Comparison of ENCODE assay signal across 1 cellular context in the genomic region with DNA sequence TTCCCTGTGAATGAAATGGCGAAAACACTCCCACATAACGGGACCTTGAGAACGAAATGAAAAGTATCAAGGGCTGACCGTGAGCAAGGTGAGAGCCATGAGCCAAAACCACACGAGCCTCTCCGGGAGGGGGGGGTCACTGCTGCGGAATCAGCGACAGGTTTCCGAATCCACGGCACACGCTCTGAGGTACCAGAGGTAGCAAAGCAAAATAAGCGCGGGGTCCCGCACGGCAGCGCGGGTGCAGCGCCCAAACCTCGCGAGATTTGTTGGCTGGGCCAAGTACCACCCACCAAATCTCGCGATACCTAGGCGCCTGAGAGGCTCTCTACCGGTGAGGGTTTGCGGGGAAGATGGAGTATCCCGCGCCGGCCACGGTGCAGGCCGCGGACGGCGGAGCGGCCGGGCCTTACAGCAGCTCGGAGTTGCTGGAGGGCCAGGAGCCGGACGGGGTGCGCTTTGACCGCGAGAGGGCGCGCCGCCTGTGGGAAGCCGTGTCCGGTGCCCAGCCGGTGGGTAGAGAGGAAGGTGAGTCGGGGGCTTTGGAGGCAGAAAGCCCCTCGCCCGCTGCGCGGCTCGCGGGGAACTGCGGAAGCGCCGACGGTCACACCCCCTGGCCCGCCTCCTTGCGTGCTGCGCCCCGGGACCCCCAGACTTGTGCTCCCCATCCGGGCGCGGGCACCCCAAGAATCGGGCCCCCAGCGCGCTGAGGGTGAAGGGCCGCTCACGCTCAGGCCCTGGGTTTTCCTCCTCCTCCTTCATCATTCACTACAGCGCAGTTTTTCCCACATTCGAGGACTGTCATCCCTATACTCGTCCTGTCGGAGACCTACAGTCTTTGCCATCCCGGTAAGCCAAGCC.
TF ChIP-seq lines count a peak whose summit lies in the region.

A gene with protein sequence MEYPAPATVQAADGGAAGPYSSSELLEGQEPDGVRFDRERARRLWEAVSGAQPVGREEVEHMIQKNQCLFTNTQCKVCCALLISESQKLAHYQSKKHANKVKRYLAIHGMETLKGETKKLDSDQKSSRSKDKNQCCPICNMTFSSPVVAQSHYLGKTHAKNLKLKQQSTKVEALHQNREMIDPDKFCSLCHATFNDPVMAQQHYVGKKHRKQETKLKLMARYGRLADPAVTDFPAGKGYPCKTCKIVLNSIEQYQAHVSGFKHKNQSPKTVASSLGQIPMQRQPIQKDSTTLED (plus strand): TSS at position 311 of the 861 bp plus-strand sequence. CDS start 43 bp downstream, at position 354.

TF ChIP-seq in HepG2, 621 proteins besides CTCF, POLR2A, EP300 and RAD21 (continued from another document and continues in another):
- TF ChIP-seq, protein P1, sequence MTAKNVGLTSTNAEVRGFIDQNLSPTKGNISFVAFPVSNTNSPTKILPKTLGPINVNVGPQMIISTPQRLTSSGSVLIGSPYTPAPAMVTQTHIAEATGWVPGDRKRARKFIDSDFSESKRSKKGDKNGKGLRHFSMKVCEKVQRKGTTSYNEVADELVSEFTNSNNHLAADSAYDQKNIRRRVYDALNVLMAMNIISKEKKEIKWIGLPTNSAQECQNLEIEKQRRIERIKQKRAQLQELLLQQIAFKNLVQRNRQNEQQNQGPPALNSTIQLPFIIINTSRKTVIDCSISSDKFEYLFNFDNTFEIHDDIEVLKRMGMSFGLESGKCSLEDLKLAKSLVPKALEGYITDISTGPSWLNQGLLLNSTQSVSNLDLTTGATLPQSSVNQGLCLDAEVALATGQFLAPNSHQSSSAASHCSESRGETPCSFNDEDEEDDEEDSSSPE (CRISPR knock-in tag; IDR thresholded peaks at IDR 0.05) = peak; percentile 83; the same call in 1 of the 2 replicates
- TF ChIP-seq ISL2 (CRISPR knock-in tag; IDR thresholded peaks at IDR 0.05) = 0 out of 2 replicates have a peak, but pooled peaks have one; percentile 21
- TF ChIP-seq ZNF142 (CRISPR knock-in tag; IDR thresholded peaks at IDR 0.05) = no peak; the same call in none of the 2 replicates
- TF ChIP-seq, protein P2, sequence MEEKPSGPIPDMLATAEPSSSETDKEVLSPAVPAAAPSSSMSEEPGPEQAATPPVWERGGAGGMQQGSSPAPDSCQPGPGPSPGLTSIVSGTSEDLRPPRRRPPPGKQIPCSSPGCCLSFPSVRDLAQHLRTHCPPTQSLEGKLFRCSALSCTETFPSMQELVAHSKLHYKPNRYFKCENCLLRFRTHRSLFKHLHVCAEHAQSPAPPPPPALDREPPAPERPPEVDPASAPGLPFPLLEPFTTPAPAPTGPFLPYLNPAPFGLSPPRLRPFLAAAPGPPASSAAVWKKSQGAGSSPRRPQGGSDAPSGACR (CRISPR knock-in tag; IDR thresholded peaks at IDR 0.05) = 0 out of 2 replicates have a peak, but pooled peaks have one; percentile 29
- TF ChIP-seq ZNF329 (CRISPR knock-in tag; IDR thresholded peaks at IDR 0.05; ENCODE audit: low read depth) = peak; percentile 79
- peak; percentile 83 for TF ChIP-seq TFDP1 (CRISPR knock-in tag; IDR thresholded peaks at IDR 0.05; ENCODE audit: borderline replicate concordance)
- TF ChIP-seq, protein P3, sequence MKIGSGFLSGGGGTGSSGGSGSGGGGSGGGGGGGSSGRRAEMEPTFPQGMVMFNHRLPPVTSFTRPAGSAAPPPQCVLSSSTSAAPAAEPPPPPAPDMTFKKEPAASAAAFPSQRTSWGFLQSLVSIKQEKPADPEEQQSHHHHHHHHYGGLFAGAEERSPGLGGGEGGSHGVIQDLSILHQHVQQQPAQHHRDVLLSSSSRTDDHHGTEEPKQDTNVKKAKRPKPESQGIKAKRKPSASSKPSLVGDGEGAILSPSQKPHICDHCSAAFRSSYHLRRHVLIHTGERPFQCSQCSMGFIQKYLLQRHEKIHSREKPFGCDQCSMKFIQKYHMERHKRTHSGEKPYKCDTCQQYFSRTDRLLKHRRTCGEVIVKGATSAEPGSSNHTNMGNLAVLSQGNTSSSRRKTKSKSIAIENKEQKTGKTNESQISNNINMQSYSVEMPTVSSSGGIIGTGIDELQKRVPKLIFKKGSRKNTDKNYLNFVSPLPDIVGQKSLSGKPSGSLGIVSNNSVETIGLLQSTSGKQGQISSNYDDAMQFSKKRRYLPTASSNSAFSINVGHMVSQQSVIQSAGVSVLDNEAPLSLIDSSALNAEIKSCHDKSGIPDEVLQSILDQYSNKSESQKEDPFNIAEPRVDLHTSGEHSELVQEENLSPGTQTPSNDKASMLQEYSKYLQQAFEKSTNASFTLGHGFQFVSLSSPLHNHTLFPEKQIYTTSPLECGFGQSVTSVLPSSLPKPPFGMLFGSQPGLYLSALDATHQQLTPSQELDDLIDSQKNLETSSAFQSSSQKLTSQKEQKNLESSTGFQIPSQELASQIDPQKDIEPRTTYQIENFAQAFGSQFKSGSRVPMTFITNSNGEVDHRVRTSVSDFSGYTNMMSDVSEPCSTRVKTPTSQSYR (CRISPR knock-in tag; IDR thresholded peaks at IDR 0.05; ENCODE audit: borderline replicate concordance) = 0 out of 2 replicates have a peak, but pooled peaks have one; percentile 14
- TF ChIP-seq ZNF274 (CRISPR knock-in tag; IDR thresholded peaks at IDR 0.05) = peak; percentile 42; the same call in 1 of the 2 replicates
- no peak for TF ChIP-seq TCF12 (IDR thresholded peaks at IDR 0.05)
- peak; percentile 44; the same call in 1 of the 2 replicates for TF ChIP-seq TCF12 (CRISPR knock-in tag; IDR thresholded peaks at IDR 0.05)
- TF ChIP-seq ZNF512 (CRISPR knock-in tag; IDR thresholded peaks at IDR 0.05) = no peak
- peak; percentile 58; the same call in 1 of the 2 replicates for TF ChIP-seq ZSCAN9 (CRISPR knock-in tag; IDR thresholded peaks at IDR 0.05; ENCODE audit: borderline replicate concordance)
- no peak for TF ChIP-seq HNRNPH1 (optimal IDR thresholded peaks at IDR 0.05; ENCODE audit: low read depth, low read length)
- TF ChIP-seq, protein P4, sequence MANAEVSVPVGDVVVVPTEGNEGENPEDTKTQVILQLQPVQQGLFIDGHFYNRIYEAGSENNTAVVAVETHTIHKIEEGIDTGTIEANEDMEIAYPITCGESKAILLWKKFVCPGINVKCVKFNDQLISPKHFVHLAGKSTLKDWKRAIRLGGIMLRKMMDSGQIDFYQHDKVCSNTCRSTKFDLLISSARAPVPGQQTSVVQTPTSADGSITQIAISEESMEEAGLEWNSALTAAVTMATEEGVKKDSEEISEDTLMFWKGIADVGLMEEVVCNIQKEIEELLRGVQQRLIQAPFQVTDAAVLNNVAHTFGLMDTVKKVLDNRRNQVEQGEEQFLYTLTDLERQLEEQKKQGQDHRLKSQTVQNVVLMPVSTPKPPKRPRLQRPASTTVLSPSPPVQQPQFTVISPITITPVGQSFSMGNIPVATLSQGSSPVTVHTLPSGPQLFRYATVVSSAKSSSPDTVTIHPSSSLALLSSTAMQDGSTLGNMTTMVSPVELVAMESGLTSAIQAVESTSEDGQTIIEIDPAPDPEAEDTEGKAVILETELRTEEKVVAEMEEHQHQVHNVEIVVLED (CRISPR knock-in tag; IDR thresholded peaks at IDR 0.05; ENCODE audit: borderline replicate concordance) = peak; percentile 50; the same call in 1 of the 2 replicates
- peak; percentile 77; the same call in 1 of the 2 replicates for TF ChIP-seq MXD3 (CRISPR knock-in tag; IDR thresholded peaks at IDR 0.05)
- no peak for TF ChIP-seq ZNF253 (CRISPR knock-in tag; IDR thresholded peaks at IDR 0.05; ENCODE audit: borderline replicate concordance)
- no peak for TF ChIP-seq NFIC (IDR thresholded peaks at IDR 0.05; ENCODE audit: low read length)
- TF ChIP-seq ZNF652 (CRISPR knock-in tag; IDR thresholded peaks at IDR 0.05; ENCODE audit: borderline replicate concordance, low read depth) = no peak
- peak; percentile 88; the same call in 1 of the 2 replicates for TF ChIP-seq CHCHD3 (CRISPR knock-in tag; IDR thresholded peaks at IDR 0.05)
- 0 out of 2 replicates have a peak, but pooled peaks have one; percentile 48 for TF ChIP-seq PCBP1 (IDR thresholded peaks at IDR 0.05; ENCODE audit: borderline replicate concordance, low read depth, low read length)
- TF ChIP-seq, protein P5, sequence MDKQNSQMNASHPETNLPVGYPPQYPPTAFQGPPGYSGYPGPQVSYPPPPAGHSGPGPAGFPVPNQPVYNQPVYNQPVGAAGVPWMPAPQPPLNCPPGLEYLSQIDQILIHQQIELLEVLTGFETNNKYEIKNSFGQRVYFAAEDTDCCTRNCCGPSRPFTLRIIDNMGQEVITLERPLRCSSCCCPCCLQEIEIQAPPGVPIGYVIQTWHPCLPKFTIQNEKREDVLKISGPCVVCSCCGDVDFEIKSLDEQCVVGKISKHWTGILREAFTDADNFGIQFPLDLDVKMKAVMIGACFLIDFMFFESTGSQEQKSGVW (CRISPR knock-in tag; IDR thresholded peaks at IDR 0.05; ENCODE audit: borderline replicate concordance) = no peak
- TF ChIP-seq, protein P6, sequence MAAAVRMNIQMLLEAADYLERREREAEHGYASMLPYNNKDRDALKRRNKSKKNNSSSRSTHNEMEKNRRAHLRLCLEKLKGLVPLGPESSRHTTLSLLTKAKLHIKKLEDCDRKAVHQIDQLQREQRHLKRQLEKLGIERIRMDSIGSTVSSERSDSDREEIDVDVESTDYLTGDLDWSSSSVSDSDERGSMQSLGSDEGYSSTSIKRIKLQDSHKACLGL (CRISPR knock-in tag; IDR thresholded peaks at IDR 0.05) = peak; percentile 70; the same call in 1 of the 2 replicates
- TF ChIP-seq ZNF17 (CRISPR knock-in tag; IDR thresholded peaks at IDR 0.05) = no peak
- peak; percentile 96 for TF ChIP-seq HNRNPLL (IDR thresholded peaks at IDR 0.05; ENCODE audit: low read depth, low read length, poor library complexity, severe bottlenecking)
- TF ChIP-seq DR1 (CRISPR knock-in tag; IDR thresholded peaks at IDR 0.05) = peak; percentile 95
- peak; percentile 65; the same call in 1 of the 2 replicates for TF ChIP-seq TMF1 (CRISPR knock-in tag; IDR thresholded peaks at IDR 0.05; ENCODE audit: low read depth)
- TF ChIP-seq ZNF644 (CRISPR knock-in tag; IDR thresholded peaks at IDR 0.05; ENCODE audit: low read depth) = no peak
- TF ChIP-seq BORCS8-MEF2B (CRISPR knock-in tag; IDR thresholded peaks at IDR 0.05) = peak; percentile 81; the same call in 1 of the 2 replicates
- TF ChIP-seq, protein P7, sequence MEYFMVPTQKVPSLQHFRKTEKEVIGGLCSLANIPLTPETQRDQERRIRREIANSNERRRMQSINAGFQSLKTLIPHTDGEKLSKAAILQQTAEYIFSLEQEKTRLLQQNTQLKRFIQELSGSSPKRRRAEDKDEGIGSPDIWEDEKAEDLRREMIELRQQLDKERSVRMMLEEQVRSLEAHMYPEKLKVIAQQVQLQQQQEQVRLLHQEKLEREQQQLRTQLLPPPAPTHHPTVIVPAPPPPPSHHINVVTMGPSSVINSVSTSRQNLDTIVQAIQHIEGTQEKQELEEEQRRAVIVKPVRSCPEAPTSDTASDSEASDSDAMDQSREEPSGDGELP (IDR thresholded peaks at IDR 0.05; ENCODE audit: borderline replicate concordance, low read depth) = no peak
- TF ChIP-seq ZNF891 (CRISPR knock-in tag; IDR thresholded peaks at IDR 0.05) = no peak
- TF ChIP-seq ZNF703 (CRISPR knock-in tag; IDR thresholded peaks at IDR 0.05; ENCODE audit: borderline replicate concordance) = no peak; the same call in 1 of the 2 replicates
- TF ChIP-seq ATF7-NPFF (CRISPR knock-in tag; IDR thresholded peaks at IDR 0.05; ENCODE audit: low read depth) = peak; percentile 94
